Comparison of ENCODE assay signal across 26 cellular contexts in genomic region chr11:107249054-107249453, GRCh38.
"Had no signal": no experiment of that assay in that cellular context is flagged by ENCODE, and none has a peak within 500 bp of the region (broad histone marks: within the 10 kb centered on the region; RNA-seq: fewer than 3 reads in every experiment).

No MANE protein-coding gene starts in this region.

- H3K27ac ChIP-seq: left lung, lower lobe of right lung, ovary, right atrium auricular region, skin epidermis, stomach, testis, thyroid gland, transverse colon, upper lobe of left lung, vagina had no signal

- H3K27me3 ChIP-seq: left lung, ovary, right atrium auricular region, stomach, testis, thyroid gland, transverse colon, upper lobe of left lung, vagina had no signal

- H3K4me1 ChIP-seq: left lung, lower lobe of right lung, right atrium auricular region, stomach, testis, thyroid gland, transverse colon, upper lobe of left lung, vagina had no signal

- H3K36me3 ChIP-seq: left lung, lower lobe of right lung, ovary, right atrium auricular region, stomach, thyroid gland, transverse colon, upper lobe of left lung, vagina had no signal

- ATAC-seq: left colon; left lung; lower lobe of right lung; natural killer cell treated with Interleukin-12 subunit alpha and Interleukin-12 subunit beta and Interleukin-15 and Interleukin-18, amount 100 ng/mL, for 72 hours; sciatic nerve; stimulated activated naive B cell treated with anti-CD40 and anti-IgM and Interleukin-4, amounts not matched to agents 10 μg/mL and 1 μg/mL and 100 μg/mL, for 72 hours; stimulated activated naive CD8-positive, alpha-beta T cell treated with anti-CD3 and anti-CD28 coated beads, Interleukin-15, Interleukin-2, amounts not matched to agents 100 U/mL and 50 U/mL, for 24 hours had no signal

- H3K9me3 ChIP-seq: left lung, lower lobe of right lung, ovary, right atrium auricular region, stomach, testis, thyroid gland, transverse colon, upper lobe of left lung, vagina had no signal

- FAIRE-seq: islet of Langerhans, kidney had no signal

- DNase-seq: immature natural killer cell; kidney; left colon; left lung; lower lobe of right lung; mammary epithelial cell; mesenchymal stem cell; naive B cell; ovary; stimulated activated CD4-positive, alpha-beta T cell treated with anti-CD3 and anti-CD28 coated beads, Interleukin-12 subunit alpha, Interleukin-12 subunit beta, amount 100 ng/mL, for 4 hours; stimulated activated CD4-positive, alpha-beta T cell treated with anti-CD3 and anti-CD28 coated beads, Interleukin-15, amount 100 ng/mL, for 24 hours; stimulated activated CD4-positive, alpha-beta T cell treated with anti-CD3 and anti-CD28 coated beads, Interleukin-2, amount 100 ng/mL, for 24 hours; stimulated activated CD4-positive, alpha-beta T cell treated with anti-CD3 and anti-CD28 coated beads, Interleukin-4, amount 100 ng/mL, for 1 hour; stimulated activated naive B cell treated with anti-CD40 and anti-IgM and Interleukin-4, amounts not matched to agents 10 μg/mL and 1 μg/mL and 100 μg/mL, for 72 hours; stimulated activated naive CD8-positive, alpha-beta T cell treated with anti-CD3 and anti-CD28 coated beads, Interleukin-15, Interleukin-2, amounts not matched to agents 100 U/mL and 50 U/mL, for 24 hours; stomach; testis; thyroid gland; transverse colon; upper lobe of left lung had no signal

- H3K4me3 ChIP-seq: left lung, lower lobe of right lung, ovary, right atrium auricular region, skin epidermis, stomach, testis, thyroid gland, transverse colon, upper lobe of left lung, vagina had no signal
